9 cellular contexts compared by ENCODE assay signal in genomic region chr16:53209489-53209888, GRCh38.
DNase-seq lines count a peak whose midpoint lies in the region; TF ChIP-seq lines count a peak whose summit lies in the region.
"Had no signal": no experiment of that assay in that cellular context is flagged by ENCODE, and none has a peak within 500 bp of the region (broad histone marks: within the 10 kb centered on the region; RNA-seq: fewer than 3 reads in every experiment).

No MANE protein-coding gene starts in this region.

- intact Hi-C loops in cardiac septum (cut with DNase I) = loop anchor here (2.0 to 5.0 kb wide), 3 partner anchors 47 to 155 kb away; partner anchors contain the start of gene CHD9
- intact Hi-C loops in vagina (cut with DNase I) = loop anchor here (10.0 kb wide), 2 partner anchors 75 to 155 kb away; partner anchors contain the start of genes CHD9 and CHD9NB

- H3K4me1 Mint-ChIP-seq in mesothelial cell of epicardium = peaks cover 38% of the 10 kb centered on the region

- no peak for TF ChIP-seq CTCF in right atrium auricular region (IDR thresholded peaks at IDR 0.05)
- no peak for TF ChIP-seq CTCF in astrocyte of the spinal cord (IDR thresholded peaks at IDR 0.05; ENCODE audit: low read depth, low read length)
- TF ChIP-seq CTCF in mesothelial cell of epicardium (IDR thresholded peaks at IDR 0.05; ENCODE audit: unreplicated experiment) = no peak
- no peak for TF ChIP-seq CTCF in vagina (IDR thresholded peaks at IDR 0.05)

- H3K9me3 Mint-ChIP-seq in mesothelial cell of epicardium = no peaks in the 10 kb centered on the region

- H3K27ac ChIP-seq in right atrium auricular region = peak overlapping the region; percentile 84 to 96
- H3K27ac ChIP-seq in vagina = peak overlapping the region; percentile 74

- H3K4me3 ChIP-seq in right atrium auricular region (peak overlapping the region; percentile 47 to 50), astrocyte of the spinal cord (ENCODE audit: low read depth, low read length) (peak overlapping the region; percentile 68), vagina (peak overlapping the region; percentile 35 to 47)

- H3K9me3 ChIP-seq in right atrium auricular region (no peaks in the 10 kb centered on the region), vagina (no peaks in the 10 kb centered on the region)

- H3K27me3 Mint-ChIP-seq in mesothelial cell of epicardium (ENCODE audit: low read depth) = no peaks in the 10 kb centered on the region

- peak overlapping the region; percentile 84 for H3K4me3 Mint-ChIP-seq in mesothelial cell of epicardium

- H3K36me3 ChIP-seq in right atrium auricular region (no peaks in the 10 kb centered on the region), vagina (no peaks in the 10 kb centered on the region)

- peaks cover 11% of the 10 kb centered on the region for H3K36me3 Mint-ChIP-seq in mesothelial cell of epicardium

- no peaks in the 10 kb centered on the region for H3K27me3 ChIP-seq in right atrium auricular region
- no peaks in the 10 kb centered on the region for H3K27me3 ChIP-seq in vagina

- peak overlapping the region; percentile 86 for H3K27ac Mint-ChIP-seq in mesothelial cell of epicardium

- H3K4me1 ChIP-seq in right atrium auricular region = peaks cover 0 to 54% of the 10 kb centered on the region in 2 donors
- H3K4me1 ChIP-seq in vagina = peaks cover 63% of the 10 kb centered on the region

- in situ Hi-C loops in astrocyte of the spinal cord (cut with HindIII; ENCODE audit: low sequenced_read_pairs) = no loop called here

- TF ChIP-seq POLR2A in vagina (IDR thresholded peaks at IDR 0.05) = no peak

- DNase-seq in right atrium auricular region (ENCODE audit: low spot score) (no peak), cardiac septum (ENCODE audit: low spot score) (no peak), astrocyte of the spinal cord (ENCODE audit: low read depth, low spot score) (no peak), mesothelial cell of epicardium (ENCODE audit: low spot score in 2 of 2, unreplicated experiment in 2 of 2) (no peak), vagina (ENCODE audit: extremely low spot score in 2 of 2) (no peak), COLO668 (lab: John Stamatoyannopoulos, UW; ENCODE audit: unreplicated experiment) (no peak)
- DNase-seq in activated CD4-positive, alpha-beta T cell treated with anti-CD3 and anti-CD28 coated beads for 48 hours = no peak
- no peak for DNase-seq in stimulated activated naive CD4-positive, alpha-beta T cell treated with Interleukin-2 at 50 U/mL for 16 hours (lab: John Stamatoyannopoulos, UW)
- DNase-seq: NCI-H345 had no signal
